In the genomic region with DNA sequence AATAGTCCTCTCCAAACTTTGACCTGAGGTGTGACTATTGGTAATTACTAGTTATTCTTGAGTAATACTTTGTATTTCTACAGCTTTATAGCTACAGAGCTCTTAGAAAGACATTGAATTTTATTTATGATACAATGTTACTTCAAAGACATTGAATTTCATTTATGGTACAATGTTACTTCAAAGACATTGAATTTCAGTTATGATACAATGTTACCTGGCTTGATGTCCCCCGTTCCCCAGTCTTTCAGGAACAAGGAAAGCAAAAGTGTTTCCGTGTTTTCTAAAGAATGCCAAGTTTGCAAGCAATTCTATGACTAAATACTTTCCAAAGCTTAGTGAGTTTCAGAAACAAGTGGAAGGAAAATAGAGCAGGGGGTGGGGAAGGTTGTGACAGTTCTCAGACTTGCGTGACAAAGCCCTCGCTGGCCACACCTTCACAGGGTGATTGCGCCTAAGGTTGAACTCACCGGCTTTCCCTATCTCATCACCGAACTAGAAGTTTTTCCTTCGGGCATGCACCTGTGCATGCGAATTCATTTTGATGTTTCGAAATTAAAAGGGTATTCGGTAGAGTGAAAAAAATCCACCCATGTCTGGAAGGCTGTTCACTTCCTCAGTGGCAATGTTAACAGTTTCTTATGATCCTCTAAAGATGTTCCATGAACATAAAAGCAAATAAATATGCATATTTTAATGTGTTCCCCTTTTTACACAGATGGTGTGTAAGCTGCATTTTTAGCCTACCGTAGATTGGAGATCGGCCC, we compare ENCODE assay signal across 8 cellular contexts. TPM values are rescaled to one million over a fixed set of nuclear protein-coding genes. Genes with fewer than 3 reads are reported as not detected.
DNase-seq lines count a peak whose midpoint lies in the region; ATAC-seq, FAIRE-seq and TF ChIP-seq lines count a peak whose summit lies in the region.

No MANE protein-coding gene starts in this region.

- peak overlapping the region; percentile 60 for H3K9ac ChIP-seq in neural cell (ENCODE audit: low read length)

- no peaks in the 10 kb centered on the region for H3F3A ChIP-seq in neural cell (ENCODE audit: insufficient read depth, low read length, poor library complexity, severe bottlenecking)

- no peaks in the 10 kb centered on the region for H4K20me1 ChIP-seq in neural cell (ENCODE audit: insufficient read depth)

- H3K4me3 ChIP-seq in epithelial cell of esophagus (ENCODE audit: low read length) (peak overlapping the region; percentile 48), neural cell (ENCODE audit: low read length) (peak overlapping the region; percentile 92)

- no peaks in the 10 kb centered on the region for H3K27me3 ChIP-seq in neural cell (ENCODE audit: insufficient read depth, low read depth, low read length)

- H3K27ac ChIP-seq in neural cell (ENCODE audit: low read length) = peak overlapping the region; percentile 74
- H3K27ac ChIP-seq in substantia nigra (ENCODE audit: low read depth, low read length, poor library complexity, severe bottlenecking) = peak overlapping the region; percentile 80

- peak; percentile 32 for DNase-seq in GM12892 (ENCODE audit: insufficient read length)
- DNase-seq in NCI-H345 (lab: John Stamatoyannopoulos, UW) = peak; percentile 33
- peak in 2 of 3 experiments; percentile 19 to 23 for DNase-seq in activated CD8-positive, alpha-beta memory T cell treated with anti-CD3 and anti-CD28 coated beads for 48 hours (ENCODE audit: low read depth in 2 of 3, low spot score in 2 of 3)
- peak; percentile 45 for DNase-seq in epithelial cell of esophagus (ENCODE audit: low read depth)
- DNase-seq in substantia nigra (lab: John Stamatoyannopoulos, UW) = peak in 2 of 49 donors; percentile 9 to 17

- peaks cover 36% of the 10 kb centered on the region for H3K79me2 ChIP-seq in neural cell (replicated peaks; ENCODE audit: insufficient read depth, low read length)

- no peak for TF ChIP-seq RAD21 in neural cell (conservative IDR thresholded peaks at IDR 0.05)

- FAIRE-seq in GM12892 (lab: Jason Lieb, UNC) = peak; percentile 78

- H3K9me2 ChIP-seq in neural cell (ENCODE audit: insufficient read depth, low read length) = no peaks in the 10 kb centered on the region

- H3K9me3 ChIP-seq in neural cell (ENCODE audit: low read length) = no peaks in the 10 kb centered on the region

- ATAC-seq in HG03460 (IDR thresholded peaks at IDR 0.05; ENCODE audit: unreplicated experiment) = no peak
- ATAC-seq in HG02588 (IDR thresholded peaks at IDR 0.05; ENCODE audit: unreplicated experiment) = no peak

- no peaks in the 10 kb centered on the region for H3K36me3 ChIP-seq in neural cell (ENCODE audit: insufficient read depth, low read length)

- no peak for TF ChIP-seq EP300 in neural cell (conservative IDR thresholded peaks at IDR 0.05; ENCODE audit: poor library complexity, severe bottlenecking)

- no peak for TF ChIP-seq CTCF in epithelial cell of esophagus (IDR thresholded peaks at IDR 0.05; ENCODE audit: insufficient read depth, low read depth, low read length, missing control alignments)
- no peak for TF ChIP-seq CTCF in neural cell (IDR thresholded peaks at IDR 0.05; ENCODE audit: poor library complexity, severe bottlenecking)

- H2AFZ ChIP-seq in neural cell (ENCODE audit: low read depth, low read length) = peak overlapping the region; percentile 78

- no peak for TF ChIP-seq POLR2A in GM12892 (IDR thresholded peaks at IDR 0.05; ENCODE audit: low read depth, low read length)

- H3K4me2 ChIP-seq in neural cell (ENCODE audit: low read length) = peak overlapping the region; percentile 100

TF ChIP-seq in neural cell, 6 proteins besides CTCF, POLR2A, EP300 and RAD21:
- TF ChIP-seq POLR2AphosphoS5 (IDR thresholded peaks at IDR 0.05) = no peak
- no peak for TF ChIP-seq MXI1 (conservative IDR thresholded peaks at IDR 0.05; ENCODE audit: poor library complexity, severe bottlenecking)
- no peak for TF ChIP-seq REST (IDR thresholded peaks at IDR 0.05; ENCODE audit: borderline replicate concordance)
- no peak for TF ChIP-seq EZH2 (IDR thresholded peaks at IDR 0.05; ENCODE audit: borderline replicate concordance, insufficient read depth, low read length, poor library complexity, severe bottlenecking)
- no peak for TF ChIP-seq SMC3 (conservative IDR thresholded peaks at IDR 0.05; ENCODE audit: poor library complexity)
- TF ChIP-seq TAF1 (IDR thresholded peaks at IDR 0.05; ENCODE audit: low read depth) = no peak

RNA-seq across cellular contexts. Expression of gene PAXBP1, which starts 0.9 kb away (rescaled TPM):
- polyA plus RNA-seq in GM12892 (2012; ENCODE audit: missing spikeins) = 32.7 TPM
- polyA plus RNA-seq in neural cell = 211 and 218 TPM in 2 replicates
- 188 and 230 TPM in 2 replicates for polyA minus RNA-seq in neural cell

RNA-seq across cellular contexts. Expression of gene SYNJ1, which starts 44.7 kb away (rescaled TPM):
- polyA plus RNA-seq in GM12892 (2012; ENCODE audit: missing spikeins) = 4.3 TPM
- polyA plus RNA-seq in neural cell = 19.0 and 24.1 TPM in 2 replicates
- 35.3 and 41.0 TPM in 2 replicates for polyA minus RNA-seq in neural cell
